In genomic region chr14:93173943-93174395, GRCh38 we compare ENCODE assay signal across 12 cellular contexts. TPM values are rescaled to one million over a fixed set of nuclear protein-coding genes. Genes with fewer than 3 reads are reported as not detected.
DNase-seq lines count a peak whose midpoint lies in the region.
"Had no signal": no experiment of that assay in that cellular context is flagged by ENCODE, and none has a peak within 500 bp of the region (broad histone marks: within the 10 kb centered on the region; RNA-seq: fewer than 3 reads in every experiment).

No MANE protein-coding gene starts in this region.

- no peaks in the 10 kb centered on the region for H3K27me3 Mint-ChIP-seq in activated CD4-positive, alpha-beta memory T cell treated with anti-CD3 and anti-CD28 coated beads for 36 hours
- peaks cover 1% of the 10 kb centered on the region for H3K27me3 Mint-ChIP-seq in activated CD4-positive, alpha-beta memory T cell treated with anti-CD3 and anti-CD28 coated beads, Interleukin-2, amount 10 ng/mL, durations not matched to agents 7 days and 5 days
- H3K27me3 Mint-ChIP-seq: type B pancreatic cell had no signal

- CTCF ChIA-PET in activated CD4-positive, alpha-beta memory T cell treated with anti-CD3 and anti-CD28 coated beads for 36 hours (lab: Charles Lee) = interaction anchor here (0.8 to 2.9 kb wide), 2 partner anchors 61 to 222 kb away, joined by 3 to 18 read pairs; no protein-coding TSS in a partner anchor
- CTCF ChIA-PET in activated CD4-positive, alpha-beta memory T cell treated with anti-CD3 and anti-CD28 coated beads, Interleukin-2, amount 10 ng/mL, durations not matched to agents 7 days and 5 days (lab: Charles Lee) = interaction anchor here (1.0 to 1.6 kb wide), 2 partner anchors 14 to 61 kb away, joined by 3 to 4 read pairs; no protein-coding TSS in a partner anchor

- no peak overlapping the region for H3K4me3 Mint-ChIP-seq in activated CD4-positive, alpha-beta memory T cell treated with anti-CD3 and anti-CD28 coated beads for 36 hours
- H3K4me3 Mint-ChIP-seq in activated CD4-positive, alpha-beta memory T cell treated with anti-CD3 and anti-CD28 coated beads, Interleukin-2, amount 10 ng/mL, durations not matched to agents 7 days and 5 days = no peak overlapping the region
- H3K4me3 Mint-ChIP-seq: type B pancreatic cell had no signal

- DNase-seq in activated CD4-positive, alpha-beta memory T cell treated with anti-CD3 and anti-CD28 coated beads for 36 hours = peak; percentile 43
- no peak for DNase-seq in activated CD4-positive, alpha-beta memory T cell treated with anti-CD3 and anti-CD28 coated beads, Interleukin-2, amount 10 ng/mL, durations not matched to agents 7 days and 5 days
- DNase-seq in SK-N-DZ (ENCODE audit: low spot score) = peak; percentile 41
- peak; percentile 21 to 92 (median 69) for DNase-seq in head of caudate nucleus
- DNase-seq in putamen (ENCODE audit: low spot score) = peak; percentile 70
- DNase-seq in iPS-NIHi11 (ENCODE audit: low spot score) = no peak
- DNase-seq in NCI-H1105 treated with DMSO at 0.1 percent for 48 hours (lab: John Stamatoyannopoulos, UW) = no peak
- no peak for DNase-seq in stimulated activated CD4-positive, alpha-beta T cell treated with anti-CD3 and anti-CD28 coated beads, Interleukin-4, amount 100 ng/mL, for 4 hours
- DNase-seq: gastrocnemius medialis, NCI-H1694, sigmoid colon had no signal

- H3K4me1 Mint-ChIP-seq in activated CD4-positive, alpha-beta memory T cell treated with anti-CD3 and anti-CD28 coated beads for 36 hours (ENCODE audit: low read depth) = no peaks in the 10 kb centered on the region
- H3K4me1 Mint-ChIP-seq in activated CD4-positive, alpha-beta memory T cell treated with anti-CD3 and anti-CD28 coated beads, Interleukin-2, amount 10 ng/mL, durations not matched to agents 7 days and 5 days = peaks cover 9% of the 10 kb centered on the region

- no peaks in the 10 kb centered on the region for H3K9me3 Mint-ChIP-seq in activated CD4-positive, alpha-beta memory T cell treated with anti-CD3 and anti-CD28 coated beads for 36 hours
- H3K9me3 Mint-ChIP-seq in activated CD4-positive, alpha-beta memory T cell treated with anti-CD3 and anti-CD28 coated beads, Interleukin-2, amount 10 ng/mL, durations not matched to agents 7 days and 5 days = no peaks in the 10 kb centered on the region
- H3K9me3 Mint-ChIP-seq: type B pancreatic cell had no signal

- H3K36me3 Mint-ChIP-seq in activated CD4-positive, alpha-beta memory T cell treated with anti-CD3 and anti-CD28 coated beads for 36 hours = no peaks in the 10 kb centered on the region
- no peaks in the 10 kb centered on the region for H3K36me3 Mint-ChIP-seq in activated CD4-positive, alpha-beta memory T cell treated with anti-CD3 and anti-CD28 coated beads, Interleukin-2, amount 10 ng/mL, durations not matched to agents 7 days and 5 days (ENCODE audit: low read depth)
- H3K36me3 Mint-ChIP-seq: type B pancreatic cell had no signal

- POLR2A ChIA-PET in activated CD4-positive, alpha-beta memory T cell treated with anti-CD3 and anti-CD28 coated beads for 36 hours (lab: Charles Lee) = interaction anchor here (1.2 kb wide), 1 partner anchor 11 kb away, joined by 4 read pairs; the partner anchor contains the start of genes LYSET and MOAP1
- POLR2A ChIA-PET in activated CD4-positive, alpha-beta memory T cell treated with anti-CD3 and anti-CD28 coated beads, Interleukin-2, amount 10 ng/mL, durations not matched to agents 7 days and 5 days (lab: Charles Lee) = interaction anchor here (1.2 kb wide), 1 partner anchor 10 kb away, joined by 4 read pairs; no protein-coding TSS in a partner anchor

- no peak overlapping the region for H3K27ac Mint-ChIP-seq in activated CD4-positive, alpha-beta memory T cell treated with anti-CD3 and anti-CD28 coated beads for 36 hours
- no peak overlapping the region for H3K27ac Mint-ChIP-seq in activated CD4-positive, alpha-beta memory T cell treated with anti-CD3 and anti-CD28 coated beads, Interleukin-2, amount 10 ng/mL, durations not matched to agents 7 days and 5 days
- H3K27ac Mint-ChIP-seq: type B pancreatic cell had no signal

- intact Hi-C loops in activated CD4-positive, alpha-beta memory T cell treated with anti-CD3 and anti-CD28 coated beads for 36 hours (cut with micrococcal nuclease) = no loop called here
- intact Hi-C loops in head of caudate nucleus (cut with DNase I) = no loop called here

RNA-seq across cellular contexts. Expression of gene MOAP1, which starts 10.7 kb away (rescaled TPM):
- 10 to 100 TPM; 14.2 to 14.8 TPM for total RNA-seq in activated CD4-positive, alpha-beta memory T cell treated with anti-CD3 and anti-CD28 coated beads for 36 hours
- 10 to 100 TPM; 23.1 to 24.6 TPM for total RNA-seq in activated CD4-positive, alpha-beta memory T cell treated with anti-CD3 and anti-CD28 coated beads, Interleukin-2, amount 10 ng/mL, durations not matched to agents 7 days and 5 days
- 46.6 and 53.6 TPM in 2 replicates for polyA plus RNA-seq in SK-N-DZ (2014; cell fraction: cytosol; rRNA removed)
- 14.1 and 19.0 TPM in 2 replicates for polyA plus RNA-seq in SK-N-DZ (2014; cell fraction: nucleus; rRNA removed)

RNA-seq across cellular contexts. Expression of gene LYSET, which starts 11.1 kb away (rescaled TPM):
- 10 to 100 TPM; 12.0 to 12.4 TPM for total RNA-seq in activated CD4-positive, alpha-beta memory T cell treated with anti-CD3 and anti-CD28 coated beads for 36 hours
- total RNA-seq in activated CD4-positive, alpha-beta memory T cell treated with anti-CD3 and anti-CD28 coated beads, Interleukin-2, amount 10 ng/mL, durations not matched to agents 7 days and 5 days = 1 to 10 TPM; 7.4 to 8.3 TPM
- 7.7 and 12.0 TPM in 2 replicates for polyA plus RNA-seq in SK-N-DZ (2014; cell fraction: cytosol; rRNA removed)
- 3.9 and 9.5 TPM in 2 replicates for polyA plus RNA-seq in SK-N-DZ (2014; cell fraction: nucleus; rRNA removed)

RNA-seq across cellular contexts. Expression of gene GON7, which starts 32.9 kb away (rescaled TPM):
- 10 to 100 TPM; 12.4 to 12.5 TPM for total RNA-seq in activated CD4-positive, alpha-beta memory T cell treated with anti-CD3 and anti-CD28 coated beads for 36 hours
- total RNA-seq in activated CD4-positive, alpha-beta memory T cell treated with anti-CD3 and anti-CD28 coated beads, Interleukin-2, amount 10 ng/mL, durations not matched to agents 7 days and 5 days = 10 to 100 TPM; 16.0 to 18.2 TPM
- polyA plus RNA-seq in SK-N-DZ (2014; cell fraction: cytosol; rRNA removed) = 17.3 and 21.4 TPM in 2 replicates
- polyA plus RNA-seq in SK-N-DZ (2014; cell fraction: nucleus; rRNA removed) = 8.7 and 10.9 TPM in 2 replicates

RNA-seq across cellular contexts. Expression of gene UBR7, which starts 33.1 kb away (rescaled TPM):
- total RNA-seq in activated CD4-positive, alpha-beta memory T cell treated with anti-CD3 and anti-CD28 coated beads for 36 hours = 10 to 100 TPM; 48.0 to 51.6 TPM
- total RNA-seq in activated CD4-positive, alpha-beta memory T cell treated with anti-CD3 and anti-CD28 coated beads, Interleukin-2, amount 10 ng/mL, durations not matched to agents 7 days and 5 days = 10 to 100 TPM; 43.5 to 47.7 TPM
- polyA plus RNA-seq in SK-N-DZ (2014; cell fraction: cytosol; rRNA removed) = 40.9 and 45.8 TPM in 2 replicates
- 15.0 and 16.9 TPM in 2 replicates for polyA plus RNA-seq in SK-N-DZ (2014; cell fraction: nucleus; rRNA removed)

RNA-seq across cellular contexts. Expression of gene ITPK1, which starts 58.2 kb away (rescaled TPM):
- total RNA-seq in activated CD4-positive, alpha-beta memory T cell treated with anti-CD3 and anti-CD28 coated beads for 36 hours = 10 to 100 TPM; 28.1 to 35.2 TPM
- 10 to 100 TPM; 59.3 to 62.3 TPM for total RNA-seq in activated CD4-positive, alpha-beta memory T cell treated with anti-CD3 and anti-CD28 coated beads, Interleukin-2, amount 10 ng/mL, durations not matched to agents 7 days and 5 days
- polyA plus RNA-seq in SK-N-DZ (2014; cell fraction: cytosol; rRNA removed) = 32.3 and 42.2 TPM in 2 replicates
- 16.4 and 32.0 TPM in 2 replicates for polyA plus RNA-seq in SK-N-DZ (2014; cell fraction: nucleus; rRNA removed)

Comparison
In these comparisons a context has a peak if more than half of its experiments do, and no peak if none do; other contexts are left out.
1. DNase-seq: peak in activated CD4-positive, alpha-beta memory T cell treated with anti-CD3 and anti-CD28 coated beads for 36 hours (single experiment), SK-N-DZ (single experiment), head of caudate nucleus (42 of 42) and putamen (single experiment); none in activated CD4-positive, alpha-beta memory T cell treated with anti-CD3 and anti-CD28 coated beads, Interleukin-2, amount 10 ng/mL, durations not matched to agents 7 days and 5 days (single experiment), iPS-NIHi11 (single experiment), NCI-H1105 treated with DMSO at 0.1 percent for 48 hours (single experiment) and stimulated activated CD4-positive, alpha-beta T cell treated with anti-CD3 and anti-CD28 coated beads, Interleukin-4, amount 100 ng/mL, for 4 hours (0 of 2).